In genomic region chr12:116880817-116881324, GRCh38 we compare ENCODE assay signal across 8 cellular contexts. TPM values are rescaled to one million over a fixed set of nuclear protein-coding genes. Genes with fewer than 3 reads are reported as not detected.
A peak's percentile ranks its signal among the peaks of the same experiment; 100 is the strongest.
DNase-seq lines count a peak whose midpoint lies in the region; ATAC-seq and TF ChIP-seq lines count a peak whose summit lies in the region.

No MANE protein-coding gene starts in this region.

- no peaks in the 10 kb centered on the region for H3K36me3 ChIP-seq in GM06990 (ENCODE audit: control insufficient read depth, insufficient read depth, low read length)
- no peaks in the 10 kb centered on the region for H3K36me3 ChIP-seq in psoas muscle (ENCODE audit: insufficient read depth in 1 of 2, low read depth in 1 of 2)

- intact Hi-C loops in psoas muscle (cut with DNase I) = loop anchor here in 1 of 2 donors (5.0 kb wide), 1 partner anchor 179 kb away; no protein-coding TSS in a partner anchor

- H3K4me1 ChIP-seq in psoas muscle = peaks cover 34% of the 10 kb centered on the region

- peak; percentile 84 to 93 (median 90) for ATAC-seq in psoas muscle

- TF ChIP-seq CTCF in GM06990 (IDR thresholded peaks at IDR 0.05; ENCODE audit: insufficient read depth, low read length, poor library complexity, severe bottlenecking) (no peak), glutamatergic neuron (IDR thresholded peaks at IDR 0.05; ENCODE audit: partially characterized antibody, unreplicated experiment) (no peak), psoas muscle (IDR thresholded peaks at IDR 0.05) (no peak)

- H3K4me3 ChIP-seq in GM06990 (replicated peaks; ENCODE audit: low read depth, low read length) (no peak overlapping the region; the same call in 1 of the 2 replicates), psoas muscle (peak overlapping the region; percentile 62)

- H3K27ac ChIP-seq in psoas muscle = no peak overlapping the region

- H3K27me3 ChIP-seq in GM06990 (replicated peaks; ENCODE audit: control insufficient read depth, insufficient read depth, low read length) (peaks cover 13% of the 10 kb centered on the region), psoas muscle (ENCODE audit: insufficient read depth in 3 of 3, low read length in 2 of 3) (peaks cover 0 to 70% (median 38%) of the 10 kb centered on the region in 3 donors)

- peak overlapping the region; percentile 100 for H3K4me3 Mint-ChIP-seq in glutamatergic neuron (ENCODE audit: unreplicated experiment)

- H3K9me3 Mint-ChIP-seq in glutamatergic neuron (ENCODE audit: unreplicated experiment) = peaks cover 11% of the 10 kb centered on the region

- 0 to 1% (median 1%) methylated on average over 40 to 65 of the region's 65 CpGs for WGBS in psoas muscle, 3 donors

- no peaks in the 10 kb centered on the region for H3K9me3 ChIP-seq in psoas muscle

- H3K27ac Mint-ChIP-seq in glutamatergic neuron (ENCODE audit: unreplicated experiment) = peak overlapping the region; percentile 48

- peaks cover 22% of the 10 kb centered on the region for H3K4me1 Mint-ChIP-seq in glutamatergic neuron (ENCODE audit: low read depth, unreplicated experiment)

- peaks cover 45% of the 10 kb centered on the region for H3K27me3 Mint-ChIP-seq in glutamatergic neuron (ENCODE audit: unreplicated experiment)

- H3K36me3 Mint-ChIP-seq in glutamatergic neuron (ENCODE audit: unreplicated experiment) = no peaks in the 10 kb centered on the region

- DNase-seq in GM06990 (ENCODE audit: extremely low read depth, insufficient read length) (peak; percentile 81), HCEC 1CT (peak; percentile 25), NCI-H2196 treated with DMSO at 0.1 percent for 48 hours (lab: John Stamatoyannopoulos, UW; ENCODE audit: unreplicated experiment) (peak; percentile 60), activated T-cell treated with anti-CD3 and anti-CD28 coated beads for 48 hours (ENCODE audit: low read depth) (peak; percentile 52), glutamatergic neuron (peak; percentile 70), psoas muscle (peak in 1 of 2 donors; percentile 58), amniotic stem cell (lab: John Stamatoyannopoulos, UW) (no peak), NCI-H2029 treated with DMSO at 0.1 percent for 48 hours (lab: John Stamatoyannopoulos, UW) (no peak)

RNA-seq across cellular contexts. Expression of gene HRK, which starts 0.4 kb away (rescaled TPM):
- 2.4 TPM for total RNA-seq in glutamatergic neuron (ENCODE audit: unreplicated experiment)
- under 1 TPM in 2 of 4 donors, not detected in 2; 0.15 to 0.60 TPM for total RNA-seq in psoas muscle
- under 1 TPM; under 0.01 to 0.01 (median 0.01) TPM for polyA plus RNA-seq in psoas muscle

RNA-seq across cellular contexts. Expression of gene FBXW8, which starts 29.9 kb away (rescaled TPM):
- total RNA-seq in glutamatergic neuron (ENCODE audit: unreplicated experiment) (16.2 TPM), psoas muscle (1 to 10 TPM; 3.0 to 5.7 (median 4.9) TPM)
- 1 to 10 TPM; 1.1 to 2.2 (median 1.7) TPM for polyA plus RNA-seq in psoas muscle

Comparison
In these comparisons a context has a peak if more than half of its experiments do, and no peak if none do; other contexts are left out.
1. DNase-seq: peak in GM06990 (single experiment), HCEC 1CT (single experiment), NCI-H2196 treated with DMSO at 0.1 percent for 48 hours (single experiment), activated T-cell treated with anti-CD3 and anti-CD28 coated beads for 48 hours (single experiment) and glutamatergic neuron (single experiment); none in amniotic stem cell (single experiment) and NCI-H2029 treated with DMSO at 0.1 percent for 48 hours (single experiment).